In genomic region chr12:72146495-72146894, GRCh38 we compare ENCODE assay signal across 12 cellular contexts.
DNase-seq lines count a peak whose midpoint lies in the region; ATAC-seq and TF ChIP-seq lines count a peak whose summit lies in the region.
"Had no signal": no experiment of that assay in that cellular context is flagged by ENCODE, and none has a peak within 500 bp of the region (broad histone marks: within the 10 kb centered on the region; RNA-seq: fewer than 3 reads in every experiment).

No MANE protein-coding gene starts in this region.

- TF ChIP-seq CTCF in WTC11 (IDR thresholded peaks at IDR 0.05) (no peak), smooth muscle cell (IDR thresholded peaks at IDR 0.05; ENCODE audit: borderline replicate concordance, insufficient read depth, poor library complexity, severe bottlenecking) (no peak), prostate gland (IDR thresholded peaks at IDR 0.05) (no peak)

- H3K4me1 ChIP-seq in smooth muscle cell (ENCODE audit: low read depth), result no peaks in the 10 kb centered on the region
- no peaks in the 10 kb centered on the region for H3K4me1 ChIP-seq in prostate gland (replicated peaks)
- H3K4me1 ChIP-seq: BLaER1 treated with 17β-estradiol and CSF1 and Interleukin-3, amounts not matched to agents 10 nM and 100 nM had no signal

- POLR2A ChIA-PET in WTC11 (lab: Charles Lee), result no interaction called here

- H3K4me2 ChIP-seq in smooth muscle cell, result no peak overlapping the region
- H3K4me2 ChIP-seq: BLaER1 treated with 17β-estradiol and CSF1 and Interleukin-3, amounts not matched to agents 10 nM and 100 nM had no signal

- H3K9ac ChIP-seq in smooth muscle cell (ENCODE audit: low read depth), result no peak overlapping the region
- H3K9ac ChIP-seq: BLaER1 treated with 17β-estradiol and CSF1 and Interleukin-3, amounts not matched to agents 10 nM and 100 nM had no signal

- WGBS in smooth muscle cell (ENCODE audit: low lambda C conversion rate), result 85% methylated on average over 12 of the region's 12 CpGs
- 67% methylated on average over 12 of the region's 12 CpGs for WGBS in prostate gland

- ATAC-seq in WTC11 (peak; percentile 58), GM18861 (IDR thresholded peaks at IDR 0.05; ENCODE audit: unreplicated experiment) (no peak)

- H3K4me3 ChIP-seq in smooth muscle cell (no peak overlapping the region), prostate gland (no peak overlapping the region)
- H3K4me3 ChIP-seq: BLaER1 treated with 17β-estradiol and CSF1 and Interleukin-3, amounts not matched to agents 10 nM and 100 nM had no signal

- intact Hi-C loops in posterior vena cava (cut with DNase I), result no loop called here
- intact Hi-C loops in prostate gland (cut with DNase I), result no loop called here

- peaks cover 3% of the 10 kb centered on the region for H3K36me3 Mint-ChIP-seq in WTC11
- H3K36me3 Mint-ChIP-seq: CD4-positive, CD25-positive, alpha-beta regulatory T cell had no signal

- no peaks in the 10 kb centered on the region for H4K20me1 ChIP-seq in smooth muscle cell (ENCODE audit: low read depth)
- H4K20me1 ChIP-seq: BLaER1 treated with 17β-estradiol and CSF1 and Interleukin-3, amounts not matched to agents 10 nM and 100 nM had no signal

- no peak overlapping the region for H2AFZ ChIP-seq in smooth muscle cell (ENCODE audit: low read depth)

- no peak overlapping the region for H3K27ac Mint-ChIP-seq in WTC11

- no peaks in the 10 kb centered on the region for H3K4me1 Mint-ChIP-seq in WTC11
- H3K4me1 Mint-ChIP-seq: CD4-positive, CD25-positive, alpha-beta regulatory T cell had no signal

- H3K9me3 Mint-ChIP-seq in WTC11, result peaks cover 17% of the 10 kb centered on the region

- H3K36me3 ChIP-seq in smooth muscle cell (ENCODE audit: low read depth), result no peaks in the 10 kb centered on the region
- no peaks in the 10 kb centered on the region for H3K36me3 ChIP-seq in prostate gland
- H3K36me3 ChIP-seq: BLaER1 treated with 17β-estradiol and CSF1 and Interleukin-3, amounts not matched to agents 10 nM and 100 nM had no signal

- DNase-seq in NCI-H82 (lab: John Stamatoyannopoulos, UW) (peak; percentile 80), NCI-H82 treated with DMSO at 0.1 percent for 48 hours (lab: John Stamatoyannopoulos, UW; ENCODE audit: unreplicated experiment) (no peak), WTC11 (ENCODE audit: low spot score) (no peak), posterior vena cava (ENCODE audit: low spot score) (peak; percentile 68), smooth muscle cell (lab: John Stamatoyannopoulos, UW; ENCODE audit: unreplicated experiment) (no peak), prostate gland (ENCODE audit: low spot score) (no peak)
- DNase-seq: ACHN; CD4-positive, CD25-positive, alpha-beta regulatory T cell; DMS 273 treated with DMSO at 0.1 percent for 48 hours; H7 had no signal

- H3K79me2 ChIP-seq in smooth muscle cell (ENCODE audit: low read depth), result no peaks in the 10 kb centered on the region

- H3K27me3 ChIP-seq in smooth muscle cell (ENCODE audit: low read depth) (no peaks in the 10 kb centered on the region), prostate gland (replicated peaks; ENCODE audit: insufficient read depth) (no peaks in the 10 kb centered on the region)
- H3K27me3 ChIP-seq: BLaER1 treated with 17β-estradiol and CSF1 and Interleukin-3, amounts not matched to agents 10 nM and 100 nM had no signal

- no peak overlapping the region for H3K4me3 Mint-ChIP-seq in WTC11
- H3K4me3 Mint-ChIP-seq: CD4-positive, CD25-positive, alpha-beta regulatory T cell had no signal

- H3K27ac ChIP-seq in smooth muscle cell (ENCODE audit: low read depth) (no peak overlapping the region), prostate gland (no peak overlapping the region)
- H3K27ac ChIP-seq: BLaER1 treated with 17β-estradiol and CSF1 and Interleukin-3, amounts not matched to agents 10 nM and 100 nM had no signal

- H3K9me3 ChIP-seq in smooth muscle cell (replicated peaks; ENCODE audit: low read depth) (no peaks in the 10 kb centered on the region), prostate gland (no peaks in the 10 kb centered on the region)
- H3K9me3 ChIP-seq: BLaER1 treated with 17β-estradiol and CSF1 and Interleukin-3, amounts not matched to agents 10 nM and 100 nM had no signal

- H3K27me3 Mint-ChIP-seq in WTC11 (ENCODE audit: low read depth), result no peaks in the 10 kb centered on the region; the same call in 1 of the 2 replicates
- H3K27me3 Mint-ChIP-seq: CD4-positive, CD25-positive, alpha-beta regulatory T cell had no signal

- H3F3A ChIP-seq in smooth muscle cell (ENCODE audit: low read depth), result no peaks in the 10 kb centered on the region

- no peak for TF ChIP-seq POLR2A in prostate gland (IDR thresholded peaks at IDR 0.05)

- CTCF ChIA-PET in WTC11 (lab: Charles Lee), result no interaction called here

TF ChIP-seq in WTC11, 78 proteins besides CTCF, POLR2A, EP300 and RAD21:
- TF ChIP-seq ZNF317 (CRISPR knock-in tag; IDR thresholded peaks at IDR 0.05; ENCODE audit: borderline replicate concordance, low read depth) (no peak), GABPB1 (CRISPR knock-in tag; IDR thresholded peaks at IDR 0.05) (no peak)
- TF ChIP-seq, protein P1, sequence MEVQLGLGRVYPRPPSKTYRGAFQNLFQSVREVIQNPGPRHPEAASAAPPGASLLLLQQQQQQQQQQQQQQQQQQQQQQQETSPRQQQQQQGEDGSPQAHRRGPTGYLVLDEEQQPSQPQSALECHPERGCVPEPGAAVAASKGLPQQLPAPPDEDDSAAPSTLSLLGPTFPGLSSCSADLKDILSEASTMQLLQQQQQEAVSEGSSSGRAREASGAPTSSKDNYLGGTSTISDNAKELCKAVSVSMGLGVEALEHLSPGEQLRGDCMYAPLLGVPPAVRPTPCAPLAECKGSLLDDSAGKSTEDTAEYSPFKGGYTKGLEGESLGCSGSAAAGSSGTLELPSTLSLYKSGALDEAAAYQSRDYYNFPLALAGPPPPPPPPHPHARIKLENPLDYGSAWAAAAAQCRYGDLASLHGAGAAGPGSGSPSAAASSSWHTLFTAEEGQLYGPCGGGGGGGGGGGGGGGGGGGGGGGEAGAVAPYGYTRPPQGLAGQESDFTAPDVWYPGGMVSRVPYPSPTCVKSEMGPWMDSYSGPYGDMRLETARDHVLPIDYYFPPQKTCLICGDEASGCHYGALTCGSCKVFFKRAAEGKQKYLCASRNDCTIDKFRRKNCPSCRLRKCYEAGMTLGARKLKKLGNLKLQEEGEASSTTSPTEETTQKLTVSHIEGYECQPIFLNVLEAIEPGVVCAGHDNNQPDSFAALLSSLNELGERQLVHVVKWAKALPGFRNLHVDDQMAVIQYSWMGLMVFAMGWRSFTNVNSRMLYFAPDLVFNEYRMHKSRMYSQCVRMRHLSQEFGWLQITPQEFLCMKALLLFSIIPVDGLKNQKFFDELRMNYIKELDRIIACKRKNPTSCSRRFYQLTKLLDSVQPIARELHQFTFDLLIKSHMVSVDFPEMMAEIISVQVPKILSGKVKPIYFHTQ (CRISPR knock-in tag; IDR thresholded peaks at IDR 0.05), result no peak
TF ChIP-seq in WTC11: peak in this region for 0.

Comparison
In these comparisons a context has a peak if more than half of its experiments do, and no peak if none do; other contexts are left out.
1. DNase-seq: peak in NCI-H82 (single experiment) and posterior vena cava (single experiment); none in NCI-H82 treated with DMSO at 0.1 percent for 48 hours (single experiment), WTC11 (single experiment), smooth muscle cell (single experiment) and prostate gland (single experiment).